12 cellular contexts compared by ENCODE assay signal in genomic region chr5:180084638-180085561, GRCh38. TPM values are rescaled to one million over a fixed set of nuclear protein-coding genes. Genes with fewer than 3 reads are reported as not detected.
DNase-seq lines count a peak whose midpoint lies in the region; ATAC-seq, FAIRE-seq and TF ChIP-seq lines count a peak whose summit lies in the region.
"Had no signal": no experiment of that assay in that cellular context is flagged by ENCODE, and none has a peak within 500 bp of the region (broad histone marks: within the 10 kb centered on the region; RNA-seq: fewer than 3 reads in every experiment).

No MANE protein-coding gene starts in this region.

- H3K79me2 ChIP-seq in GM23248 (ENCODE audit: insufficient read depth), result no peaks in the 10 kb centered on the region

- H3K9ac ChIP-seq in GM23248, result no peak overlapping the region

- ATAC-seq in HG03432 (IDR thresholded peaks at IDR 0.05; ENCODE audit: unreplicated experiment), result no peak
- ATAC-seq: A549 had no signal

- no peak for TF ChIP-seq CTCF in brain (conservative IDR thresholded peaks at IDR 0.05)

- no peaks in the 10 kb centered on the region for H3F3A ChIP-seq in GM23248 (ENCODE audit: insufficient read depth)

- WGBS in small intestine, 3 donors, result 15 to 32% (median 22%) methylated on average over 13 of the region's 13 CpGs
- 40 to 43% methylated on average over 13 of the region's 13 CpGs for WGBS in GM23248 (ENCODE audit: low coverage in 1 of 2, low lambda C conversion rate in 2 of 2, missing lambda C conversion rate in 2 of 2), 2 experiments

- no peak overlapping the region for H3K4me2 ChIP-seq in GM23248 (ENCODE audit: unreplicated experiment)
- H3K4me2 ChIP-seq: A549 had no signal

- no peak overlapping the region for H2AFZ ChIP-seq in GM23248

- DNase-seq in NCI-H2081 (lab: John Stamatoyannopoulos, UW) (peak; percentile 35 to 52), NCI-H2081 treated with DMSO at 0.1 percent for 48 hours (lab: John Stamatoyannopoulos, UW) (no peak), NCI-H510A treated with DMSO at 0.1 percent for 48 hours (lab: John Stamatoyannopoulos, UW) (peak; percentile 66), small intestine (peak; percentile 84), glomerular visceral epithelial cell (ENCODE audit: extremely low spot score) (no peak), GM23248 (no peak)
- DNase-seq: activated CD4-positive, CD25-positive, alpha-beta regulatory T cell treated with anti-CD3 and anti-CD28 coated beads, Interleukin-2, amount 50 U/mL, for 72 hours; foreskin fibroblast; MG63 had no signal

- no peaks in the 10 kb centered on the region for H3K9me2 ChIP-seq in GM23248 (ENCODE audit: insufficient read depth)

- H3K4me1 ChIP-seq in small intestine (ENCODE audit: control insufficient read depth in 2 of 2, insufficient read depth in 1 of 2, low read depth in 1 of 2, low read length in 1 of 2), result no peaks in the 10 kb centered on the region
- H3K4me1 ChIP-seq in GM23248 (ENCODE audit: insufficient read depth), result no peaks in the 10 kb centered on the region
- H3K4me1 ChIP-seq: A549 had no signal

- peaks cover 0 to 11% (median 8%) of the 10 kb centered on the region in 5 experiments for H3K9me3 Mint-ChIP-seq in brain

- H3K36me3 ChIP-seq in small intestine (ENCODE audit: control insufficient read depth in 2 of 2, insufficient read depth in 2 of 2, low read length in 2 of 2) (no peaks in the 10 kb centered on the region), GM23248 (ENCODE audit: low read depth) (no peaks in the 10 kb centered on the region)
- H3K36me3 ChIP-seq: MG63 had no signal

- FAIRE-seq in small intestine (lab: Jason Lieb, UNC), result no peak

- no peak overlapping the region for H3K4me3 Mint-ChIP-seq in brain

- H3K27me3 ChIP-seq in small intestine (ENCODE audit: control insufficient read depth in 2 of 2, insufficient read depth in 2 of 2, low read length in 2 of 2) (peaks cover 0 to 1% of the 10 kb centered on the region in 2 donors), GM23248 (replicated peaks; ENCODE audit: insufficient read depth) (no peaks in the 10 kb centered on the region)

- H4K20me1 ChIP-seq in GM23248 (ENCODE audit: insufficient read depth), result no peaks in the 10 kb centered on the region

- H3K36me3 Mint-ChIP-seq in brain, result no peaks in the 10 kb centered on the region

- H3K27ac Mint-ChIP-seq in brain, result peak overlapping the region in 3 of 5 experiments; percentile 36 to 100 (median 97)

- H3K27ac ChIP-seq in small intestine (ENCODE audit: low read depth in 1 of 2, low read length in 1 of 2) (peak overlapping the region in 1 of 2 donors; percentile 41), GM23248 (no peak overlapping the region)
- H3K27ac ChIP-seq: A549 had no signal

- in situ Hi-C loops in GM23248 (cut with MboI), result no loop called here

- H3K4me1 Mint-ChIP-seq in brain, result peaks cover 58% of the 10 kb centered on the region

- no peaks in the 10 kb centered on the region for H3K9me3 ChIP-seq in small intestine (ENCODE audit: control insufficient read depth, low read depth)
- H3K9me3 ChIP-seq in GM23248 (ENCODE audit: low read depth), result no peaks in the 10 kb centered on the region
- H3K9me3 ChIP-seq: A549 had no signal

- H3K4me3 ChIP-seq in small intestine (ENCODE audit: low read depth in 1 of 2, low read length in 2 of 2) (no peak overlapping the region), GM23248 (no peak overlapping the region)
- H3K4me3 ChIP-seq: A549, MG63 had no signal

- H3K27me3 Mint-ChIP-seq in brain, result no peaks in the 10 kb centered on the region

RNA-seq across cellular contexts. Expression of gene RNF130, which starts 13.3 kb away (rescaled TPM):
- 96.7 TPM for polyA plus RNA-seq in brain (ENCODE audit: insufficient read depth, low read depth, low replicate concordance)
- 10 to 100 TPM; 15.9 to 40.2 (median 34.6) TPM for polyA plus RNA-seq in small intestine
- total RNA-seq in GM23248 (2014; rRNA removed; shearing (Covaris generic)), result 32.9 and 49.8 TPM in 2 replicates
- 27.3 and 30.4 TPM in 2 replicates for polyA plus RNA-seq in GM23248 (2016; fragmentation: Nextera tagmentation; extraction: Ambion mirVana)

Comparison
In these comparisons a context has a peak if more than half of its experiments do, and no peak if none do; other contexts are left out.
1. DNase-seq: peak in NCI-H2081 (2 of 2), NCI-H510A treated with DMSO at 0.1 percent for 48 hours (single experiment) and small intestine (single experiment); none in NCI-H2081 treated with DMSO at 0.1 percent for 48 hours (single experiment), glomerular visceral epithelial cell (single experiment) and GM23248 (single experiment).